8 cellular contexts compared by ENCODE assay signal in genomic region chr3:119700269-119700919, GRCh38. TPM values are rescaled to one million over a fixed set of nuclear protein-coding genes. Genes with fewer than 3 reads are reported as not detected.
DNase-seq lines count a peak whose midpoint lies in the region; ATAC-seq, FAIRE-seq and TF ChIP-seq lines count a peak whose summit lies in the region.

No MANE protein-coding gene starts in this region.

- TF ChIP-seq POLR2A in uterus (IDR thresholded peaks at IDR 0.05) (no peak), H54 (IDR thresholded peaks at IDR 0.05; ENCODE audit: low read depth, low read length) (no peak)

- no peaks in the 10 kb centered on the region for H3K9me3 ChIP-seq in uterus

- peak; percentile 18 to 20 for DNase-seq in activated CD4-positive, alpha-beta T cell treated with anti-CD3 and anti-CD28 coated beads for 4 hours
- no peak for DNase-seq in activated CD4-positive, alpha-beta T cell treated with anti-CD3 and anti-CD28 coated beads, Interleukin-2, amount 50 U/mL, for 4 hours
- DNase-seq in activated T-cell treated with anti-CD3 and anti-CD28 coated beads, Interleukin-2, amount 50 U/mL, for 72 hours: peak; percentile 49 to 57
- DNase-seq in natural killer cell treated with Interleukin-12 subunit alpha and Interleukin-12 subunit beta and Interleukin-15 and Interleukin-18, amount 100 ng/mL, for 72 hours (ENCODE audit: low spot score): peak; percentile 86
- DNase-seq in hippocampal formation (lab: John Stamatoyannopoulos, UW) (no peak), uterus (no peak), H54 (ENCODE audit: insufficient read length, low spot score) (no peak)

- H3K4me1 Mint-ChIP-seq in activated T-cell treated with anti-CD3 and anti-CD28 coated beads, Interleukin-2, amount 50 U/mL, for 72 hours (ENCODE audit: low read depth): peaks cover 43% of the 10 kb centered on the region
- peaks cover 32 to 52% of the 10 kb centered on the region in 2 donors for H3K4me1 Mint-ChIP-seq in natural killer cell treated with Interleukin-12 subunit alpha and Interleukin-12 subunit beta and Interleukin-15 and Interleukin-18, amount 100 ng/mL, for 72 hours (ENCODE audit: low read depth in 2 of 2)

- intact Hi-C loops in uterus (cut with DNase I; ENCODE audit: low total_unique reads): no loop called here

- H3K9me3 Mint-ChIP-seq in activated T-cell treated with anti-CD3 and anti-CD28 coated beads, Interleukin-2, amount 50 U/mL, for 72 hours: peaks cover 3 to 4% of the 10 kb centered on the region in 2 donors
- peaks cover 4% of the 10 kb centered on the region for H3K9me3 Mint-ChIP-seq in natural killer cell treated with Interleukin-12 subunit alpha and Interleukin-12 subunit beta and Interleukin-15 and Interleukin-18, amount 100 ng/mL, for 72 hours

- H3K27ac Mint-ChIP-seq in activated T-cell treated with anti-CD3 and anti-CD28 coated beads, Interleukin-2, amount 50 U/mL, for 72 hours: peak overlapping the region; percentile 94
- H3K27ac Mint-ChIP-seq in natural killer cell treated with Interleukin-12 subunit alpha and Interleukin-12 subunit beta and Interleukin-15 and Interleukin-18, amount 100 ng/mL, for 72 hours: peak overlapping the region; percentile 83 to 94

- no peak for FAIRE-seq in H54 (lab: Jason Lieb, UNC)

- H3K36me3 ChIP-seq in uterus: no peaks in the 10 kb centered on the region

- peak; percentile 32 for ATAC-seq in HG03175 (IDR thresholded peaks at IDR 0.05; ENCODE audit: unreplicated experiment)
- ATAC-seq in activated T-cell treated with anti-CD3 and anti-CD28 coated beads, Interleukin-2, amount 50 U/mL, for 72 hours (replicated peaks in 1 of 2): peak; percentile 51 to 61
- peak; percentile 48 to 65 for ATAC-seq in natural killer cell treated with Interleukin-12 subunit alpha and Interleukin-12 subunit beta and Interleukin-15 and Interleukin-18, amount 100 ng/mL, for 72 hours

- H3K4me3 ChIP-seq in uterus: no peak overlapping the region

- TF ChIP-seq CTCF in uterus (IDR thresholded peaks at IDR 0.05): no peak

- H3K27me3 ChIP-seq in uterus: no peaks in the 10 kb centered on the region

- peak overlapping the region; percentile 80 to 83 for H3K4me3 Mint-ChIP-seq in activated T-cell treated with anti-CD3 and anti-CD28 coated beads, Interleukin-2, amount 50 U/mL, for 72 hours
- peak overlapping the region; percentile 64 for H3K4me3 Mint-ChIP-seq in natural killer cell treated with Interleukin-12 subunit alpha and Interleukin-12 subunit beta and Interleukin-15 and Interleukin-18, amount 100 ng/mL, for 72 hours

- H3K27ac ChIP-seq in uterus: no peak overlapping the region

- H3K27me3 Mint-ChIP-seq in activated T-cell treated with anti-CD3 and anti-CD28 coated beads, Interleukin-2, amount 50 U/mL, for 72 hours (ENCODE audit: low read depth): peaks cover 12% of the 10 kb centered on the region
- H3K27me3 Mint-ChIP-seq in natural killer cell treated with Interleukin-12 subunit alpha and Interleukin-12 subunit beta and Interleukin-15 and Interleukin-18, amount 100 ng/mL, for 72 hours: peaks cover 0 to 6% of the 10 kb centered on the region in 2 donors

- no peaks in the 10 kb centered on the region for H3K4me1 ChIP-seq in uterus

- peaks cover 1 to 2% of the 10 kb centered on the region in 2 donors for H3K36me3 Mint-ChIP-seq in activated T-cell treated with anti-CD3 and anti-CD28 coated beads, Interleukin-2, amount 50 U/mL, for 72 hours (ENCODE audit: insufficient read depth in 2 of 2)
- H3K36me3 Mint-ChIP-seq in natural killer cell treated with Interleukin-12 subunit alpha and Interleukin-12 subunit beta and Interleukin-15 and Interleukin-18, amount 100 ng/mL, for 72 hours: peaks cover 12% of the 10 kb centered on the region

RNA-seq across cellular contexts. Expression of gene CFAP91, which starts 2.4 kb away (rescaled TPM):
- total RNA-seq in activated T-cell treated with anti-CD3 and anti-CD28 coated beads, Interleukin-2, amount 50 U/mL, for 72 hours: under 1 TPM; 0.30 to 0.41 TPM
- total RNA-seq in natural killer cell treated with Interleukin-12 subunit alpha and Interleukin-12 subunit beta and Interleukin-15 and Interleukin-18, amount 100 ng/mL, for 72 hours: not detected
- 10 to 100 TPM in 3 of 4 donors, 1 to 10 TPM in 1; 9.1 to 58.4 (median 28.5) TPM for total RNA-seq in uterus

RNA-seq across cellular contexts. Expression of gene COX17, which starts 23.2 kb away (rescaled TPM):
- total RNA-seq in activated T-cell treated with anti-CD3 and anti-CD28 coated beads, Interleukin-2, amount 50 U/mL, for 72 hours: 10 to 100 TPM; 58.5 to 63.9 TPM
- 10 to 100 TPM; 98.7 to 99.9 TPM for total RNA-seq in natural killer cell treated with Interleukin-12 subunit alpha and Interleukin-12 subunit beta and Interleukin-15 and Interleukin-18, amount 100 ng/mL, for 72 hours
- total RNA-seq in uterus: 10 to 100 TPM in 2 of 4 donors, 1 to 10 TPM in 2; 3.1 to 56.5 (median 23.1) TPM

RNA-seq across cellular contexts. Expression of gene POPDC2, which starts 40.0 kb away (rescaled TPM):
- 1 to 10 TPM; 6.6 to 7.2 TPM for total RNA-seq in activated T-cell treated with anti-CD3 and anti-CD28 coated beads, Interleukin-2, amount 50 U/mL, for 72 hours
- 1 to 10 TPM; 3.6 to 4.1 TPM for total RNA-seq in natural killer cell treated with Interleukin-12 subunit alpha and Interleukin-12 subunit beta and Interleukin-15 and Interleukin-18, amount 100 ng/mL, for 72 hours
- total RNA-seq in uterus: 10 to 100 TPM in 1 of 4 donors, 1 to 10 TPM in 3; 4.9 to 35.3 (median 7.9) TPM

Comparison
In these comparisons a context has a peak if more than half of its experiments do, and no peak if none do; other contexts are left out.
1. DNase-seq: peak in activated CD4-positive, alpha-beta T cell treated with anti-CD3 and anti-CD28 coated beads for 4 hours (2 of 2), activated T-cell treated with anti-CD3 and anti-CD28 coated beads, Interleukin-2, amount 50 U/mL, for 72 hours (2 of 2) and natural killer cell treated with Interleukin-12 subunit alpha and Interleukin-12 subunit beta and Interleukin-15 and Interleukin-18, amount 100 ng/mL, for 72 hours (single experiment); none in activated CD4-positive, alpha-beta T cell treated with anti-CD3 and anti-CD28 coated beads, Interleukin-2, amount 50 U/mL, for 4 hours (0 of 2), hippocampal formation (0 of 2), uterus (0 of 2) and H54 (single experiment).
2. RNA of gene CFAP91, which starts 2.4 kb away (total RNA-seq): 9.1 to 58.4 TPM in uterus; 0.30 to 0.41 TPM in activated T-cell treated with anti-CD3 and anti-CD28 coated beads, Interleukin-2, amount 50 U/mL, for 72 hours and not detected in natural killer cell treated with Interleukin-12 subunit alpha and Interleukin-12 subunit beta and Interleukin-15 and Interleukin-18, amount 100 ng/mL, for 72 hours; every median in the first group is over 4 times any median in the second.
3. Peak in every context shown above with its lines, with median percentiles within 50 percentile points of each other: ATAC-seq.